Comparison of ENCODE assay signal across 11 cellular contexts in the genomic region with DNA sequence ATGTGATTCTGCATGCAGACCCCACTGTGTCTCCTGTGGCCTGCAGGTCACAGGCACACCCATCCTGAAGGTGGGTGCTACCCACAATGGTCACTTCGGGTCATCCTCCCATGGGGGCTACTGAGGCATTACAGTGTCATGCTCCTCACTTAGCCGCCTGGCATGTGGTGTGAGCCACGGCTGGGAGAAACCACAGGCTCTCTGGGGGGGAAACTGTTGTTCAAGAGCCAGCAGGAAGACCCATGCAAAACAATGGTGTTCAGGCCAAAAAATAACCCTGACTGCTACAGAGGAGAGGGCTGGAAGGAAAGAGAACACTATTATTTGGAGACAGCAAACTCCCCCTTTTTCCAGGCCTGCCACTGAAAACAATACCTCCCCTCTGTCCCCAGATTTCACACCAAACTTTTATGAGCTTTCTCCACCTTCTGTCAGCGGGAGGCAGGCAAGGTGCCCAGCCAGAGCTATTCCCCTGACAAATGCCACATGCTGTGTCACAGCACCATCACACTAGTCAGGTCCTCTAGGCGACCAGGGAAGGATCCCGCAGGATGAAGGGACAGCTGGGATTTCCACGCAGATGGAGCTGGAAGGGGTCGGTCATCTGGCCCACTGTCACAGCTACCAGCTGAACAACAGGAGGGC.
DNase-seq lines count a peak whose midpoint lies in the region; ATAC-seq, FAIRE-seq and TF ChIP-seq lines count a peak whose summit lies in the region.
"Had no signal": no experiment of that assay in that cellular context is flagged by ENCODE, and none has a peak within 500 bp of the region (broad histone marks: within the 10 kb centered on the region; RNA-seq: fewer than 3 reads in every experiment).

No MANE protein-coding gene starts in this region.

- no peaks in the 10 kb centered on the region for H3K36me3 Mint-ChIP-seq in WTC11
- H3K36me3 Mint-ChIP-seq: type B pancreatic cell had no signal

- no peak overlapping the region; the same call in 1 of the 2 replicates for H3K27ac Mint-ChIP-seq in WTC11
- H3K27ac Mint-ChIP-seq in stimulated activated naive CD8-positive, alpha-beta T cell treated with anti-CD3 and anti-CD28 coated beads, Interleukin-15, amount 100 ng/mL, for 72 hours = peak overlapping the region in 1 of 2 donors; percentile 46
- H3K27ac Mint-ChIP-seq: activated naive CD8-positive, alpha-beta T cell treated with anti-CD3 and anti-CD28 coated beads, Interleukin-2, amount 50 U/mL, for 24 hours; type B pancreatic cell had no signal

- DNase-seq in NCI-H2171 treated with DMSO at 0.1 percent for 48 hours (lab: John Stamatoyannopoulos, UW) = peak; percentile 58
- DNase-seq in NCI-H2171 (lab: John Stamatoyannopoulos, UW) = no peak
- DNase-seq in WTC11 (ENCODE audit: low spot score) = no peak
- DNase-seq in right atrium auricular region (ENCODE audit: low spot score) = no peak
- DNase-seq in thyroid gland = no peak
- DNase-seq in stimulated activated naive CD8-positive, alpha-beta T cell treated with anti-CD3 and anti-CD28 coated beads, Interleukin-15, amount 100 ng/mL, for 72 hours = no peak
- DNase-seq in HTR-8/SVneo (ENCODE audit: insufficient read length, low spot score) = no peak
- DNase-seq: activated naive CD8-positive, alpha-beta T cell treated with anti-CD3 and anti-CD28 coated beads, Interleukin-2, amount 50 U/mL, for 24 hours; stimulated activated CD4-positive, alpha-beta T cell treated with anti-CD3 and anti-CD28 coated beads, Interleukin-2, amount 100 ng/mL, for 24 hours had no signal

- ATAC-seq in WTC11 (no peak), GM21825 (IDR thresholded peaks at IDR 0.05; ENCODE audit: unreplicated experiment) (no peak)
- ATAC-seq in stimulated activated naive CD8-positive, alpha-beta T cell treated with anti-CD3 and anti-CD28 coated beads, Interleukin-15, amount 100 ng/mL, for 72 hours = no peak
- ATAC-seq: activated naive CD8-positive, alpha-beta T cell treated with anti-CD3 and anti-CD28 coated beads, Interleukin-2, amount 50 U/mL, for 24 hours had no signal

- H3K4me3 Mint-ChIP-seq in WTC11 = no peak overlapping the region
- no peak overlapping the region for H3K4me3 Mint-ChIP-seq in stimulated activated naive CD8-positive, alpha-beta T cell treated with anti-CD3 and anti-CD28 coated beads, Interleukin-15, amount 100 ng/mL, for 72 hours
- H3K4me3 Mint-ChIP-seq: activated naive CD8-positive, alpha-beta T cell treated with anti-CD3 and anti-CD28 coated beads, Interleukin-2, amount 50 U/mL, for 24 hours had no signal

- intact Hi-C loops in thyroid gland (cut with DNase I) = no loop called here

- H3K4me1 Mint-ChIP-seq in WTC11 = peaks cover 22% of the 10 kb centered on the region
- H3K4me1 Mint-ChIP-seq in stimulated activated naive CD8-positive, alpha-beta T cell treated with anti-CD3 and anti-CD28 coated beads, Interleukin-15, amount 100 ng/mL, for 72 hours = peaks cover 48% of the 10 kb centered on the region

- POLR2A ChIA-PET in WTC11 (lab: Charles Lee) = no interaction called here

- no peak for TF ChIP-seq CTCF in WTC11 (IDR thresholded peaks at IDR 0.05)
- no peak for TF ChIP-seq CTCF in right atrium auricular region (IDR thresholded peaks at IDR 0.05)
- no peak for TF ChIP-seq CTCF in thyroid gland (IDR thresholded peaks at IDR 0.05)

- H3K27me3 ChIP-seq in right atrium auricular region (no peaks in the 10 kb centered on the region), thyroid gland (no peaks in the 10 kb centered on the region)

- CTCF ChIA-PET in WTC11 (lab: Charles Lee) = interaction anchor here (0.6 to 1.9 kb wide), 7 partner anchors 16 to 292 kb away, joined by 3 to 7 read pairs (median 4); no protein-coding TSS in a partner anchor

- no peaks in the 10 kb centered on the region for H3K36me3 ChIP-seq in right atrium auricular region
- H3K36me3 ChIP-seq in thyroid gland = no peaks in the 10 kb centered on the region

- H3K4me3 ChIP-seq in right atrium auricular region (no peak overlapping the region), thyroid gland (replicated peaks in 1 of 3) (no peak overlapping the region)

- no peaks in the 10 kb centered on the region for H3K9me3 ChIP-seq in right atrium auricular region
- no peaks in the 10 kb centered on the region for H3K9me3 ChIP-seq in thyroid gland

- H3K4me1 ChIP-seq in right atrium auricular region (peaks cover 3 to 79% of the 10 kb centered on the region in 2 donors), thyroid gland (peaks cover 46 to 81% of the 10 kb centered on the region in 2 donors)

- 83 to 86% methylated on average over 6 to 8 of the region's 8 CpGs for WGBS in thyroid gland, 2 donors

- H3K27ac ChIP-seq in right atrium auricular region (peak overlapping the region; percentile 60 to 82), thyroid gland (peak overlapping the region in 2 of 3 donors; percentile 18 to 32)

- H3K9me3 Mint-ChIP-seq in WTC11 = no peaks in the 10 kb centered on the region
- no peaks in the 10 kb centered on the region for H3K9me3 Mint-ChIP-seq in stimulated activated naive CD8-positive, alpha-beta T cell treated with anti-CD3 and anti-CD28 coated beads, Interleukin-15, amount 100 ng/mL, for 72 hours
- H3K9me3 Mint-ChIP-seq: activated naive CD8-positive, alpha-beta T cell treated with anti-CD3 and anti-CD28 coated beads, Interleukin-2, amount 50 U/mL, for 24 hours; type B pancreatic cell had no signal

- FAIRE-seq in HTR-8/SVneo (lab: Jason Lieb, UNC) = no peak

- no peak for TF ChIP-seq POLR2A in thyroid gland (IDR thresholded peaks at IDR 0.05)

- H3K27me3 Mint-ChIP-seq in WTC11 (ENCODE audit: low read depth) = no peaks in the 10 kb centered on the region
- H3K27me3 Mint-ChIP-seq in stimulated activated naive CD8-positive, alpha-beta T cell treated with anti-CD3 and anti-CD28 coated beads, Interleukin-15, amount 100 ng/mL, for 72 hours = no peaks in the 10 kb centered on the region
- H3K27me3 Mint-ChIP-seq: activated naive CD8-positive, alpha-beta T cell treated with anti-CD3 and anti-CD28 coated beads, Interleukin-2, amount 50 U/mL, for 24 hours; type B pancreatic cell had no signal

TF ChIP-seq in WTC11, 78 proteins besides CTCF, POLR2A, EP300 and RAD21:
- TF ChIP-seq, protein P1, sequence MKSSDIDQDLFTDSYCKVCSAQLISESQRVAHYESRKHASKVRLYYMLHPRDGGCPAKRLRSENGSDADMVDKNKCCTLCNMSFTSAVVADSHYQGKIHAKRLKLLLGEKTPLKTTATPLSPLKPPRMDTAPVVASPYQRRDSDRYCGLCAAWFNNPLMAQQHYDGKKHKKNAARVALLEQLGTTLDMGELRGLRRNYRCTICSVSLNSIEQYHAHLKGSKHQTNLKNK (CRISPR knock-in tag; IDR thresholded peaks at IDR 0.05) = no peak
- peak; percentile 21; the same call in 1 of the 2 replicates for TF ChIP-seq ZNF423 (CRISPR knock-in tag; IDR thresholded peaks at IDR 0.05)
